ENCODE assay signal across 1 cellular context in genomic region chr19:12750851-12751250, GRCh38.
TF ChIP-seq lines count a peak whose summit lies in the region.

No MANE protein-coding gene starts in this region.

TF ChIP-seq in K562, 482 proteins besides CTCF, POLR2A, EP300 and RAD21:
- TF ChIP-seq ZNF197 (CRISPR knock-in tag; IDR thresholded peaks at IDR 0.05; ENCODE audit: low read depth) (no peak), KLF13 (tag; IDR thresholded peaks at IDR 0.05; ENCODE audit: borderline replicate concordance, low read depth) (no peak), TOE1 (IDR thresholded peaks at IDR 0.05; ENCODE audit: borderline replicate concordance) (no peak), TOE1 (CRISPR knock-in tag; IDR thresholded peaks at IDR 0.05; ENCODE audit: borderline replicate concordance, low read depth) (no peak), GMEB1 (CRISPR knock-in tag; IDR thresholded peaks at IDR 0.05) (no peak), SMAD3 (CRISPR knock-in tag; conservative IDR thresholded peaks at IDR 0.05) (no peak)
